In genomic region chr14:105301103-105301914, GRCh38 we compare ENCODE assay signal across 1 cellular context.
TF ChIP-seq lines count a peak whose summit lies in the region.

No MANE protein-coding gene starts in this region.

TF ChIP-seq in HepG2, 621 proteins besides CTCF, POLR2A, EP300 and RAD21 (continued from another document and continues in another):
- TF ChIP-seq MLXIP (CRISPR knock-in tag; IDR thresholded peaks at IDR 0.05; ENCODE audit: borderline replicate concordance) (no peak), ZNF615 (CRISPR knock-in tag; IDR thresholded peaks at IDR 0.05; ENCODE audit: borderline replicate concordance) (no peak), HNF4G (IDR thresholded peaks at IDR 0.05; ENCODE audit: borderline replicate concordance, low read depth, low read length) (no peak), HNF4G (CRISPR knock-in tag; IDR thresholded peaks at IDR 0.05; ENCODE audit: borderline replicate concordance, low read depth) (no peak), MED1 (CRISPR knock-in tag; IDR thresholded peaks at IDR 0.05) (no peak; the same call in 1 of the 2 replicates), ZNF142 (CRISPR knock-in tag; IDR thresholded peaks at IDR 0.05) (no peak; the same call in 1 of the 2 replicates), ZNF598 (CRISPR knock-in tag; IDR thresholded peaks at IDR 0.05; ENCODE audit: borderline replicate concordance) (0 out of 2 replicates have a peak, but pooled peaks have one; percentile 29), HINFP (CRISPR knock-in tag; IDR thresholded peaks at IDR 0.05; ENCODE audit: low read depth) (no peak), TFE3 (CRISPR knock-in tag; IDR thresholded peaks at IDR 0.05) (no peak), ZNF563 (CRISPR knock-in tag; IDR thresholded peaks at IDR 0.05) (no peak), ARHGAP35 (CRISPR knock-in tag; IDR thresholded peaks at IDR 0.05; ENCODE audit: borderline replicate concordance) (0 out of 2 replicates have a peak, but pooled peaks have one; percentile 62), NFE2L1 (CRISPR knock-in tag; IDR thresholded peaks at IDR 0.05; ENCODE audit: borderline replicate concordance) (no peak), NR2F6 (IDR thresholded peaks at IDR 0.05) (no peak), NR2F6 (CRISPR knock-in tag; IDR thresholded peaks at IDR 0.05) (no peak), ZNF280B (CRISPR knock-in tag; IDR thresholded peaks at IDR 0.05; ENCODE audit: borderline replicate concordance) (no peak; the same call in 1 of the 2 replicates), ZNF234 (CRISPR knock-in tag; conservative IDR thresholded peaks at IDR 0.05) (no peak), ZBTB8A (CRISPR knock-in tag; IDR thresholded peaks at IDR 0.05; ENCODE audit: borderline replicate concordance, low read depth) (no peak), SRF (IDR thresholded peaks at IDR 0.05; ENCODE audit: low read depth, low read length) (no peak), RAD51 (IDR thresholded peaks at IDR 0.05; ENCODE audit: borderline replicate concordance) (no peak), SNAPC2 (CRISPR knock-in tag; IDR thresholded peaks at IDR 0.05) (no peak), POLR2G (IDR thresholded peaks at IDR 0.05; ENCODE audit: low read depth, low read length) (peak; percentile 74), ZNF770 (CRISPR knock-in tag; IDR thresholded peaks at IDR 0.05) (no peak; the same call in 1 of the 2 replicates), MLX (CRISPR knock-in tag; IDR thresholded peaks at IDR 0.05) (no peak), ZBTB26 (CRISPR knock-in tag; IDR thresholded peaks at IDR 0.05; ENCODE audit: borderline replicate concordance) (no peak), ZNF609 (CRISPR knock-in tag; IDR thresholded peaks at IDR 0.05; ENCODE audit: borderline replicate concordance) (no peak), ZBTB21 (CRISPR knock-in tag; IDR thresholded peaks at IDR 0.05) (no peak), ZNF784 (CRISPR knock-in tag; IDR thresholded peaks at IDR 0.05; ENCODE audit: borderline replicate concordance) (peak; percentile 16; the same call in 1 of the 2 replicates)
